ENCODE assay signal across 1 cellular context in genomic region chr3:50299638-50299928, GRCh38.
TF ChIP-seq lines count a peak whose summit lies in the region.

No MANE protein-coding gene starts in this region.

TF ChIP-seq in HepG2, 621 proteins besides CTCF, POLR2A, EP300 and RAD21 (continued from another document and continues in another):
- TF ChIP-seq KLF6 (CRISPR knock-in tag; IDR thresholded peaks at IDR 0.05) (no peak), ARID2 (CRISPR knock-in tag; IDR thresholded peaks at IDR 0.05; ENCODE audit: borderline replicate concordance) (peak; percentile 77; the same call in 1 of the 2 replicates), ZBTB40 (IDR thresholded peaks at IDR 0.05) (no peak), ZBTB40 (CRISPR knock-in tag; IDR thresholded peaks at IDR 0.05) (no peak), NFE2L1 (CRISPR knock-in tag; IDR thresholded peaks at IDR 0.05; ENCODE audit: borderline replicate concordance) (no peak), ZNF563 (CRISPR knock-in tag; IDR thresholded peaks at IDR 0.05) (0 out of 2 replicates have a peak, but pooled peaks have one; percentile 41), ASH2L (IDR thresholded peaks at IDR 0.05; ENCODE audit: insufficient read length, low read depth, low read length) (peak; percentile 40), TFAP4 (IDR thresholded peaks at IDR 0.05; ENCODE audit: borderline replicate concordance, low read depth) (peak; percentile 63; the same call in 1 of the 2 replicates), CCDC6 (CRISPR knock-in tag; IDR thresholded peaks at IDR 0.05) (0 out of 2 replicates have a peak, but pooled peaks have one; percentile 11), ZC3H13 (CRISPR knock-in tag; IDR thresholded peaks at IDR 0.05) (peak; percentile 93), RNF219 (CRISPR knock-in tag; IDR thresholded peaks at IDR 0.05) (no peak), ZNF720 (CRISPR knock-in tag; IDR thresholded peaks at IDR 0.05) (no peak), ETV5 (CRISPR knock-in tag; IDR thresholded peaks at IDR 0.05; ENCODE audit: borderline replicate concordance) (peak; percentile 30; the same call in 1 of the 2 replicates), MED8 (CRISPR knock-in tag; IDR thresholded peaks at IDR 0.05; ENCODE audit: insufficient replicate concordance) (peak; percentile 52), PAX8 (CRISPR knock-in tag; IDR thresholded peaks at IDR 0.05; ENCODE audit: borderline replicate concordance) (no peak), KDM3A (CRISPR knock-in tag; IDR thresholded peaks at IDR 0.05; ENCODE audit: low read depth) (no peak), ZNF879 (CRISPR knock-in tag; IDR thresholded peaks at IDR 0.05) (no peak), ZFP36L1 (CRISPR knock-in tag; IDR thresholded peaks at IDR 0.05) (0 out of 2 replicates have a peak, but pooled peaks have one; percentile 14), THYN1 (CRISPR knock-in tag; IDR thresholded peaks at IDR 0.05; ENCODE audit: borderline replicate concordance, low read depth) (no peak), DNMT3B (CRISPR knock-in tag; conservative IDR thresholded peaks at IDR 0.05) (no peak), SNAPC4 (CRISPR knock-in tag; IDR thresholded peaks at IDR 0.05) (no peak), SAP130 (CRISPR knock-in tag; IDR thresholded peaks at IDR 0.05; ENCODE audit: low read depth) (peak; percentile 60), GPBP1L1 (CRISPR knock-in tag; IDR thresholded peaks at IDR 0.05) (no peak), RBFOX2 (IDR thresholded peaks at IDR 0.05; ENCODE audit: low read depth, low read length) (no peak; the same call in 1 of the 2 replicates), HBP1 (CRISPR knock-in tag; IDR thresholded peaks at IDR 0.05; ENCODE audit: low read depth) (no peak), ATF7 (IDR thresholded peaks at IDR 0.05) (peak; percentile 47; the same call in 1 of the 2 replicates), ATF7 (CRISPR knock-in tag; IDR thresholded peaks at IDR 0.05) (no peak), RCOR2 (CRISPR knock-in tag; IDR thresholded peaks at IDR 0.05) (0 out of 2 replicates have a peak, but pooled peaks have one; percentile 12), NCOR1 (IDR thresholded peaks at IDR 0.05; ENCODE audit: borderline replicate concordance, low read length) (0 out of 2 replicates have a peak, but pooled peaks have one; percentile 13), ELF1 (CRISPR knock-in tag; IDR thresholded peaks at IDR 0.05) (0 out of 2 replicates have a peak, but pooled peaks have one; percentile 2), ATF5 (CRISPR knock-in tag; IDR thresholded peaks at IDR 0.05; ENCODE audit: low read depth) (no peak), REPIN1 (CRISPR knock-in tag; IDR thresholded peaks at IDR 0.05; ENCODE audit: borderline replicate concordance, low read depth) (peak; percentile 34; the same call in 1 of the 2 replicates), ZNF75D (CRISPR knock-in tag; IDR thresholded peaks at IDR 0.05; ENCODE audit: borderline replicate concordance) (no peak), FIP1L1 (IDR thresholded peaks at IDR 0.05; ENCODE audit: borderline replicate concordance, insufficient read depth, low read depth, low read length) (no peak), MATR3 (CRISPR knock-in tag; IDR thresholded peaks at IDR 0.05) (no peak), ZNF709 (CRISPR knock-in tag; IDR thresholded peaks at IDR 0.05) (peak; percentile 42), NR0B2 (CRISPR knock-in tag; IDR thresholded peaks at IDR 0.05) (no peak), ZNF740 (CRISPR knock-in tag; IDR thresholded peaks at IDR 0.05) (no peak), PHF21A (CRISPR knock-in tag; IDR thresholded peaks at IDR 0.05) (peak; percentile 86), RORA (CRISPR knock-in tag; IDR thresholded peaks at IDR 0.05) (no peak)
